ENCODE assay signal across 20 cellular contexts in genomic region chr14:88598097-88598675, GRCh38. TPM values are rescaled to one million over a fixed set of nuclear protein-coding genes. Genes with fewer than 3 reads are reported as not detected.
"Had no signal": no experiment of that assay in that cellular context is flagged by ENCODE, and none has a peak within 500 bp of the region (broad histone marks: within the 10 kb centered on the region; RNA-seq: fewer than 3 reads in every experiment).

No MANE protein-coding gene starts in this region.

- H3K4me3 ChIP-seq: esophagus squamous epithelium, right atrium auricular region, skin epidermis, thoracic aorta, upper lobe of right lung had no signal

- H3K9me3 ChIP-seq: esophagus squamous epithelium, right atrium auricular region, thoracic aorta, upper lobe of right lung had no signal

- FAIRE-seq: endothelial cell of umbilical vein, keratinocyte had no signal

- DNase-seq: activated CD4-positive, alpha-beta T cell treated with anti-CD3 and anti-CD28 coated beads for 36 hours; activated effector memory CD4-positive, alpha-beta T cell treated with anti-CD3 and anti-CD28 coated beads, Interleukin-2, amount 50 U/mL, for 16 hours; cerebellar nuclear complex; effector CD8-positive, alpha-beta T cell; esophagus squamous epithelium; hippocampal formation; left ventricle myocardium superior; naive thymus-derived CD8-positive, alpha-beta T cell; posterior cingulate gyrus; stimulated activated CD4-positive, alpha-beta T cell treated with anti-CD3 and anti-CD28 coated beads, Interleukin-4, amount 100 ng/mL, for 4 hours; stimulated activated CD8-positive, alpha-beta memory T cell treated with anti-CD3 and anti-CD28 coated beads, Interleukin-4, amount 100 ng/mL, for 48 hours; upper lobe of right lung had no signal

- H3K4me1 Mint-ChIP-seq: brain had no signal

- H3K27me3 Mint-ChIP-seq: activated CD4-positive, alpha-beta T cell treated with anti-CD3 and anti-CD28 coated beads for 36 hours; brain; memory B cell; naive thymus-derived CD8-positive, alpha-beta T cell had no signal

- H3K4me1 ChIP-seq: esophagus squamous epithelium, right atrium auricular region, upper lobe of right lung had no signal

- H3K27ac Mint-ChIP-seq: activated CD4-positive, alpha-beta T cell treated with anti-CD3 and anti-CD28 coated beads for 36 hours; memory B cell had no signal

- H3K4me3 Mint-ChIP-seq: activated CD4-positive, alpha-beta T cell treated with anti-CD3 and anti-CD28 coated beads for 36 hours; brain; memory B cell; naive thymus-derived CD8-positive, alpha-beta T cell had no signal

- H3K9me3 Mint-ChIP-seq: activated naive CD4-positive, alpha-beta T cell treated with anti-CD3 and anti-CD28 coated beads, Interleukin-2, amount 50 U/mL, for 72 hours; brain; memory B cell; naive thymus-derived CD8-positive, alpha-beta T cell had no signal

- H3K27ac ChIP-seq: esophagus squamous epithelium, right atrium auricular region, skin epidermis, thoracic aorta, upper lobe of right lung had no signal

- H3K27me3 ChIP-seq: esophagus squamous epithelium, right atrium auricular region, upper lobe of right lung had no signal

- ATAC-seq: activated CD4-positive, alpha-beta T cell treated with anti-CD3 and anti-CD28 coated beads for 36 hours; left ventricle myocardium superior; naive thymus-derived CD8-positive, alpha-beta T cell had no signal

RNA-seq across cellular contexts. Expression of gene PTPN21, which starts 43.4 kb away (rescaled TPM):
- total RNA-seq: activated naive CD4-positive, alpha-beta T cell treated with anti-CD3 and anti-CD28 coated beads, Interleukin-2, amount 50 U/mL, for 72 hours; naive thymus-derived CD8-positive, alpha-beta T cell had no signal
- polyA plus RNA-seq: naive thymus-derived CD8-positive, alpha-beta T cell had no signal
